In genomic region chr6:151807513-151808330, GRCh38 we compare ENCODE assay signal across 10 cellular contexts. TPM values are rescaled to one million over a fixed set of nuclear protein-coding genes. Genes with fewer than 3 reads are reported as not detected.
DNase-seq lines count a peak whose midpoint lies in the region; ATAC-seq and TF ChIP-seq lines count a peak whose summit lies in the region.
"Had no signal": no experiment of that assay in that cellular context is flagged by ENCODE, and none has a peak within 500 bp of the region (broad histone marks: within the 10 kb centered on the region; RNA-seq: fewer than 3 reads in every experiment).

Gene ESR1 (plus strand): TSS chr6:151807682. CDS start chr6:151807913, 231 bp downstream.

- TF ChIP-seq CTCF in dorsolateral prefrontal cortex (IDR thresholded peaks at IDR 0.05 in 54 of 56, conservative IDR thresholded peaks at IDR 0.05 in 2 of 56; ENCODE audit: low read depth in 1 of 56, partially characterized antibody in 56 of 56) = no peak
- no peak for TF ChIP-seq CTCF in mesothelial cell of epicardium (IDR thresholded peaks at IDR 0.05; ENCODE audit: unreplicated experiment)

- intact Hi-C loops in dorsolateral prefrontal cortex (cut with DNase I) (no loop called here), aorta (cut with DNase I) (loop anchor here in 1 of 2 donors (5.0 kb wide), 1 partner anchor 40 kb away; no protein-coding TSS in a partner anchor)

- H3K27me3 Mint-ChIP-seq in mesothelial cell of epicardium (ENCODE audit: low read depth) = peaks cover 93% of the 10 kb centered on the region

- H3K4me2 ChIP-seq in Karpas-422 (ENCODE audit: low read depth, low read length, poor library complexity, severe bottlenecking) = no peak within 1 kb of the TSS

- no peak within 1 kb of the TSS for H3K4me3 ChIP-seq in MG63
- H3K4me3 ChIP-seq in dorsolateral prefrontal cortex = peak within 1 kb of the TSS in 53 of 59 donors; percentile 2 to 60 (median 37)
- peak within 1 kb of the TSS; percentile 9 to 40 for H3K4me3 ChIP-seq in aorta (ENCODE audit: low read length in 2 of 2)
- H3K4me3 ChIP-seq in Karpas-422 (ENCODE audit: low read length) = no peak within 1 kb of the TSS

- no peak within 1 kb of the TSS for H2AFZ ChIP-seq in Karpas-422 (ENCODE audit: low read length)

- WGBS in aorta, 2 donors = 1% methylated on average over 57 to 67 of the region's 67 CpGs

- no peak within 1 kb of the TSS for H3K27ac ChIP-seq in dorsolateral prefrontal cortex
- peak within 1 kb of the TSS in 1 of 2 donors; percentile 21 for H3K27ac ChIP-seq in aorta (ENCODE audit: low read depth in 1 of 2, low read length in 2 of 2)
- no peak within 1 kb of the TSS for H3K27ac ChIP-seq in Karpas-422 (ENCODE audit: low read length)
- H3K27ac ChIP-seq: epithelial cell of prostate had no signal

- H3K4me1 Mint-ChIP-seq in mesothelial cell of epicardium = peaks cover 13% of the 10 kb centered on the region

- peak; percentile 12 for DNase-seq in DMS53 treated with DMSO at 0.1 percent for 48 hours (lab: John Stamatoyannopoulos, UW; ENCODE audit: unreplicated experiment)
- DNase-seq in MG63 = peak; percentile 31
- DNase-seq in dorsolateral prefrontal cortex = no peak
- peak in 1 of 2 experiments; percentile 42 for DNase-seq in mesothelial cell of epicardium (ENCODE audit: low spot score in 2 of 2, unreplicated experiment in 2 of 2)
- DNase-seq in aorta = peak; percentile 48 to 78
- DNase-seq in Karpas-422 = no peak

- 0 out of 2 replicates have a peak, but pooled peaks cover 4% of the 10 kb centered on the region for H4K20me1 ChIP-seq in Karpas-422 (ENCODE audit: insufficient read depth, low read depth, low read length)

- ATAC-seq in aorta (ENCODE audit: low FRiP score) (peak; percentile 53), HG03280 (IDR thresholded peaks at IDR 0.05; ENCODE audit: unreplicated experiment) (no peak), HG03175 (IDR thresholded peaks at IDR 0.05; ENCODE audit: unreplicated experiment) (no peak)
- ATAC-seq: HCT116 had no signal

- H3K27ac Mint-ChIP-seq in mesothelial cell of epicardium = no peak within 1 kb of the TSS

- H3K9me3 ChIP-seq in MG63 (no peaks in the 10 kb centered on the region), aorta (ENCODE audit: control insufficient read depth, low read length) (no peaks in the 10 kb centered on the region), Karpas-422 (ENCODE audit: low read length) (no peaks in the 10 kb centered on the region)

- H3K36me3 Mint-ChIP-seq in mesothelial cell of epicardium = no peaks in the 10 kb centered on the region

- no peaks in the 10 kb centered on the region for H3K9me3 Mint-ChIP-seq in mesothelial cell of epicardium

- H3K27me3 ChIP-seq in MG63 = peaks cover 26% of the 10 kb centered on the region
- peaks cover 10 to 96% (median 61%) of the 10 kb centered on the region in 45 donors for H3K27me3 ChIP-seq in dorsolateral prefrontal cortex
- H3K27me3 ChIP-seq in aorta (ENCODE audit: control insufficient read depth in 1 of 2, insufficient read depth in 2 of 2, low read length in 1 of 2) = no peaks in the 10 kb centered on the region
- no peaks in the 10 kb centered on the region for H3K27me3 ChIP-seq in Karpas-422 (ENCODE audit: low read length)

- no peaks in the 10 kb centered on the region for H3K9me2 ChIP-seq in Karpas-422 (replicated peaks; ENCODE audit: insufficient read depth, low read length)

- no peaks in the 10 kb centered on the region for H3K79me2 ChIP-seq in Karpas-422 (ENCODE audit: low read length)

- no peaks in the 10 kb centered on the region for H3K4me1 ChIP-seq in aorta (ENCODE audit: control insufficient read depth in 1 of 2, insufficient read depth in 2 of 2, low read length in 2 of 2)
- peaks cover 14% of the 10 kb centered on the region for H3K4me1 ChIP-seq in Karpas-422 (ENCODE audit: low read length)

- H3K9ac ChIP-seq in Karpas-422 (ENCODE audit: low read length) = no peak within 1 kb of the TSS

- H3K4me3 Mint-ChIP-seq in mesothelial cell of epicardium = peak within 1 kb of the TSS; percentile 70

- H3K36me3 ChIP-seq in MG63 (no peaks in the 10 kb centered on the region), aorta (ENCODE audit: control insufficient read depth in 1 of 2, insufficient read depth in 2 of 2, low read length in 1 of 2) (no peaks in the 10 kb centered on the region), Karpas-422 (ENCODE audit: insufficient read depth, low read length) (no peaks in the 10 kb centered on the region)

RNA-seq across cellular contexts. Expression of gene ESR1, which starts in this region (rescaled TPM):
- total RNA-seq in MG63 (2014; rRNA removed; shearing (Covaris generic); ENCODE audit: low replicate concordance) = 0.07 TPM in 1 of 2 replicates, not detected in the other
- total RNA-seq in dorsolateral prefrontal cortex = 1 to 10 TPM in 75 of 120 experiments, under 1 TPM in 45; 0.14 to 6.5 (median 1.3) TPM
- not detected in 3 replicates for total RNA-seq in mesothelial cell of epicardium
- 10 to 100 TPM in 1 of 2 donors, 1 to 10 TPM in 1; 4.1 to 12.3 TPM for total RNA-seq in aorta
- polyA plus RNA-seq in aorta = 1 to 10 TPM in 1 of 2 donors, under 1 TPM in 1; 0.13 to 1.6 TPM
- total RNA-seq in Karpas-422 (2014; rRNA removed; shearing (Covaris generic); ENCODE audit: low replicate concordance) = 4.1 and 5.4 TPM in 2 replicates

Comparison
In these comparisons a context has a peak if more than half of its experiments do, and no peak if none do; other contexts are left out.
1. Peak in DNase-seq in MG63; RNA of the gene not detected or under 1 TPM.
2. DNase-seq: peak in DMS53 treated with DMSO at 0.1 percent for 48 hours (single experiment) and aorta (2 of 2); none in dorsolateral prefrontal cortex (0 of 10) and Karpas-422 (single experiment).
3. H3K4me3 ChIP-seq: peak in dorsolateral prefrontal cortex (53 of 59) and aorta (2 of 2); none in MG63 (single experiment) and Karpas-422 (single experiment).